ENCODE assay signal across 1 cellular context in genomic region chr9:128909859-128910258, GRCh38.
TF ChIP-seq lines count a peak whose summit lies in the region.

No MANE protein-coding gene starts in this region.

TF ChIP-seq in IMR-90, 13 proteins besides CTCF, POLR2A, EP300 and RAD21:
- TF ChIP-seq USF2 (IDR thresholded peaks at IDR 0.05; ENCODE audit: low read depth, low read length) = no peak
- TF ChIP-seq FOS (IDR thresholded peaks at IDR 0.05; ENCODE audit: low read depth, low read length) = no peak
TF ChIP-seq in IMR-90: peak in this region for 0.
